Comparison of ENCODE assay signal across 1 cellular context in genomic region chr7:55431898-55432297, GRCh38.
TF ChIP-seq lines count a peak whose summit lies in the region.

No MANE protein-coding gene starts in this region.

TF ChIP-seq in GM23338, 12 proteins besides CTCF, POLR2A, EP300 and RAD21 (continued from another document):
- TF ChIP-seq ZNF462 (CRISPR knock-in tag; IDR thresholded peaks at IDR 0.05): no peak
- no peak for TF ChIP-seq NANOG (IDR thresholded peaks at IDR 0.05; ENCODE audit: borderline replicate concordance)
- TF ChIP-seq EZH2 (IDR thresholded peaks at IDR 0.05; ENCODE audit: low read depth, unreplicated experiment): no peak
- TF ChIP-seq POLR2AphosphoS5 (IDR thresholded peaks at IDR 0.05; ENCODE audit: low read depth): no peak
- TF ChIP-seq CREB1 (CRISPR knock-in tag; IDR thresholded peaks at IDR 0.05; ENCODE audit: low read depth): no peak
